In the genomic region with DNA sequence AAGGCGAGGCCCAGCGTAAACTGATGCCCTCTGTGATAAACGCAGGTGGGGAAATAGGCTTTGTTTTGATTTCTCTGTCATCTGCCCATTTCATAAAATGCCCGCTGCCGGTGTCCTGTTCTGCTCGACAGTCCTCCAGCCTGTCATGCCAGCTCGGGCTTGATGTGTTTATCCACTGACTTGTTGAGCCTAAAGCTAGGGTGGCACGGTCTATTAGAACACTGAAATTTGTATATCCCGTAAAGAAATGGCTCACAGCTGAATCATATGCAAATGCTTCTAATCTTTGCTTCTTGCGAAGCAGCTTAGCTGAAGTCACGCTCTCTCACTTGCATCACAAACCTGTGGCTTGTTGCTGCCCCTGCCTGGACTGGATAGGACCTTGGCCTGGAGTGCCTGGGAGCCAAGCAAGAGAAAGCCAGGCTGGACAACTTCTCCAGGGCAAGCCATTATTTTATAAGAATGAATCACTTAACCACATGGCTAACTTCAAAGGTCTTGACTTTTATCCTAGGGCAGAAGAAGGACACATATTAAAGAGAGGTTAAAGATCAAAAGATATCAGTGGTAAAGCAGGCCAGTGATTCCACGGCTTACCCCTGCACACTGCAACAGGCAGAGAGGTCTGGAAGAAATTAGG, we compare ENCODE assay signal across 8 cellular contexts. TPM values are rescaled to one million over a fixed set of nuclear protein-coding genes. Genes with fewer than 3 reads are reported as not detected.
A peak's percentile ranks its signal among the peaks of the same experiment; 100 is the strongest.
DNase-seq lines count a peak whose midpoint lies in the region; ATAC-seq and TF ChIP-seq lines count a peak whose summit lies in the region.

No MANE protein-coding gene starts in this region.

- peak overlapping the region; percentile 35 to 62 for H3K27ac ChIP-seq in mucosa of rectum (ENCODE audit: low read depth in 2 of 2, low read length in 2 of 2)

- POLR2A ChIA-PET in Caco-2 (lab: Charles Lee): interaction anchor here (0.6 to 1.6 kb wide), 2 partner anchors 13 to 332 kb away, joined by 3 to 5 read pairs; no protein-coding TSS in a partner anchor

- peak overlapping the region in 1 of 2 donors; percentile 11 for H3K9ac ChIP-seq in mucosa of rectum (ENCODE audit: low read depth in 1 of 2, low read length in 2 of 2)

- H3K27ac Mint-ChIP-seq in Caco-2 (ENCODE audit: unreplicated experiment): peak overlapping the region; percentile 15

- H3K9me3 ChIP-seq in Caco-2 (no peaks in the 10 kb centered on the region), mucosa of rectum (ENCODE audit: control insufficient read depth in 2 of 2, low read length in 2 of 2) (no peaks in the 10 kb centered on the region)

- H3K36me3 Mint-ChIP-seq in Caco-2 (ENCODE audit: insufficient read depth, unreplicated experiment): peaks cover 6% of the 10 kb centered on the region

- peak in 1 of 2 experiments; percentile 40 for TF ChIP-seq CTCF in Caco-2 (IDR thresholded peaks at IDR 0.05; ENCODE audit: insufficient read depth in 1 of 2, low read depth in 1 of 2, low read length in 1 of 2, severe bottlenecking in 1 of 2, unreplicated experiment in 1 of 2)
- TF ChIP-seq CTCF in cardiac fibroblast (IDR thresholded peaks at IDR 0.05; ENCODE audit: low read depth, low read length): no peak

- H3K9me3 Mint-ChIP-seq in Caco-2 (ENCODE audit: unreplicated experiment): peaks cover 10% of the 10 kb centered on the region

- BruUV-seq in Caco-2 (replicated peaks; lab: Mats Ljungman, UMichigan): no TSS peak

- intact Hi-C loops in Caco-2 (cut with micrococcal nuclease; ENCODE audit: unreplicated experiment): loop anchor here (1.0 to 2.0 kb wide), 3 partner anchors 14 to 68 kb away; no protein-coding TSS in a partner anchor

- DNase-seq in Caco-2: peak; percentile 66 to 82
- peak; percentile 100 for DNase-seq in M059J (ENCODE audit: low read depth)
- peak; percentile 95 to 98 for DNase-seq in cardiac fibroblast (ENCODE audit: low read depth in 2 of 2)
- DNase-seq in NCI-H1417 treated with DMSO at 0.1 percent for 48 hours (lab: John Stamatoyannopoulos, UW): no peak
- DNase-seq in mesenteric fat pad (ENCODE audit: low spot score): no peak

- H3K4me3 ChIP-seq in Caco-2 (ENCODE audit: low read depth, low read length) (no peak overlapping the region), cardiac fibroblast (replicated peaks in 1 of 2; ENCODE audit: low read depth in 2 of 2, low read length in 2 of 2) (no peak overlapping the region), mucosa of rectum (ENCODE audit: low read length in 2 of 2) (no peak overlapping the region)

- H3K4me1 ChIP-seq in Caco-2 (peaks cover 21% of the 10 kb centered on the region), mucosa of rectum (ENCODE audit: control insufficient read depth in 2 of 2, insufficient read depth in 2 of 2, low read length in 2 of 2) (peaks cover 23 to 26% of the 10 kb centered on the region in 2 donors)

- no peaks in the 10 kb centered on the region for H3K27me3 ChIP-seq in Caco-2 (replicated peaks; ENCODE audit: control insufficient read depth, insufficient read depth, low read length)
- H3K27me3 ChIP-seq in mucosa of rectum (ENCODE audit: control insufficient read depth in 2 of 2, insufficient read depth in 2 of 2, low read length in 2 of 2): no peaks in the 10 kb centered on the region

- H3K4me1 Mint-ChIP-seq in Caco-2 (ENCODE audit: low read depth, unreplicated experiment): peaks cover 26% of the 10 kb centered on the region

- H3K36me3 ChIP-seq in Caco-2 (ENCODE audit: control insufficient read depth, insufficient read depth, low read length): no peaks in the 10 kb centered on the region
- H3K36me3 ChIP-seq in mucosa of rectum (ENCODE audit: control insufficient read depth in 2 of 2, insufficient read depth in 2 of 2, low read length in 2 of 2): peaks cover 73 to 92% of the 10 kb centered on the region in 2 donors

- no peaks in the 10 kb centered on the region for H3K27me3 Mint-ChIP-seq in Caco-2 (ENCODE audit: insufficient read depth, unreplicated experiment)

- CTCF ChIA-PET in Caco-2 (lab: Charles Lee): interaction anchor here (0.6 to 1.6 kb wide), 4 partner anchors 14 to 1502 kb away, joined by 3 to 6 read pairs (median 4); no protein-coding TSS in a partner anchor

- ATAC-seq in HG03469 (IDR thresholded peaks at IDR 0.05; ENCODE audit: unreplicated experiment) (no peak), GM21576 (IDR thresholded peaks at IDR 0.05; ENCODE audit: unreplicated experiment) (no peak)

- H3K4me3 Mint-ChIP-seq in Caco-2 (ENCODE audit: unreplicated experiment): no peak overlapping the region

RNA-seq across cellular contexts. Expression of gene EHF, which starts 33.1 kb away (rescaled TPM):
- 0.11 and 0.21 TPM in 2 replicates for total RNA-seq in Caco-2 (2022)
- total RNA-seq in M059J (2014; rRNA removed; shearing (Covaris generic)): 0.25 and 0.81 TPM in 2 replicates
- total RNA-seq in mesenteric fat pad: 0.22 TPM

Comparison
In these comparisons a context has a peak if more than half of its experiments do, and no peak if none do; other contexts are left out.
1. DNase-seq: peak in Caco-2 (2 of 2), M059J (single experiment) and cardiac fibroblast (2 of 2); none in NCI-H1417 treated with DMSO at 0.1 percent for 48 hours (single experiment) and mesenteric fat pad (single experiment).